ENCODE assay signal across 12 cellular contexts in genomic region chr3:112378989-112379692, GRCh38. TPM values are rescaled to one million over a fixed set of nuclear protein-coding genes. Genes with fewer than 3 reads are reported as not detected.
A peak's percentile ranks its signal among the peaks of the same experiment; 100 is the strongest.
DNase-seq lines count a peak whose midpoint lies in the region; FAIRE-seq and TF ChIP-seq lines count a peak whose summit lies in the region.
"Had no signal": no experiment of that assay in that cellular context is flagged by ENCODE, and none has a peak within 500 bp of the region (broad histone marks: within the 10 kb centered on the region; RNA-seq: fewer than 3 reads in every experiment).

No MANE protein-coding gene starts in this region.

- no peaks in the 10 kb centered on the region for H3K79me2 ChIP-seq in fibroblast of lung (ENCODE audit: control insufficient read depth, insufficient read depth, low read length)

- H2AFZ ChIP-seq in fibroblast of lung (ENCODE audit: low read length), result no peak overlapping the region

- no peak overlapping the region for H3K4me3 ChIP-seq in fibroblast of lung (replicated peaks in 1 of 4; ENCODE audit: control extremely low read depth in 1 of 4, insufficient read depth in 1 of 4, low read depth in 3 of 4, low read length in 4 of 4)
- H3K4me3 ChIP-seq in skin epidermis, result no peak overlapping the region
- no peak overlapping the region for H3K4me3 ChIP-seq in kidney (ENCODE audit: low read length in 2 of 2)
- H3K4me3 ChIP-seq: SK-N-MC, stomach had no signal

- in situ Hi-C loops in G401 (cut with HindIII; ENCODE audit: low sequenced_read_pairs) (no loop called here), GM13977 (cut with MboI; ENCODE audit: low pct_unique_long_range_greater_than_20kb, low sequenced_read_pairs, unreplicated experiment) (no loop called here)

- TF ChIP-seq CTCF in RWPE1 (conservative IDR thresholded peaks at IDR 0.05; ENCODE audit: low read depth), result no peak
- TF ChIP-seq CTCF in fibroblast of lung (conservative IDR thresholded peaks at IDR 0.05 in 1 of 2, IDR thresholded peaks at IDR 0.05 in 1 of 2; ENCODE audit: low read depth in 1 of 2, low read length in 2 of 2), result no peak
- no peak for TF ChIP-seq CTCF in GM13977 (IDR thresholded peaks at IDR 0.05; ENCODE audit: extremely low read depth, insufficient read depth, missing control alignments)
- TF ChIP-seq CTCF in kidney (IDR thresholded peaks at IDR 0.05; ENCODE audit: borderline replicate concordance, extremely low read depth, insufficient read depth), result no peak

- no peaks in the 10 kb centered on the region for H3K36me3 ChIP-seq in fibroblast of lung (ENCODE audit: control insufficient read depth, insufficient read depth, low read length)
- no peaks in the 10 kb centered on the region for H3K36me3 ChIP-seq in kidney (ENCODE audit: control insufficient read depth in 1 of 2, insufficient read depth in 2 of 2, low read length in 2 of 2)
- H3K36me3 ChIP-seq: stomach had no signal

- H3K27ac ChIP-seq in RWPE1 (peak overlapping the region; percentile 76), fibroblast of lung (ENCODE audit: insufficient read depth, low read length) (no peak overlapping the region), skin epidermis (peak overlapping the region in 15 of 21 experiments; percentile 33 to 76 (median 60)), kidney (ENCODE audit: low read depth in 2 of 2, low read length in 2 of 2) (no peak overlapping the region)
- H3K27ac ChIP-seq: SK-N-MC had no signal

- H3K27me3 ChIP-seq in fibroblast of lung (ENCODE audit: control insufficient read depth, insufficient read depth, low read length), result no peaks in the 10 kb centered on the region
- H3K27me3 ChIP-seq: stomach had no signal

- DNase-seq in H54 (ENCODE audit: insufficient read length, low spot score), result no peak
- peak; percentile 78 for DNase-seq in RWPE1 (ENCODE audit: low spot score)
- peak; percentile 85 to 97 for DNase-seq in fibroblast of lung (ENCODE audit: low read depth in 2 of 2)
- no peak for DNase-seq in G401 (ENCODE audit: low spot score)
- DNase-seq in OCI-M1 (lab: John Stamatoyannopoulos, UW), result no peak
- DNase-seq in GM13977 (ENCODE audit: low spot score), result no peak
- no peak for DNase-seq in kidney
- DNase-seq: left cardiac atrium, NCI-H1092, stomach had no signal

- H4K20me1 ChIP-seq in fibroblast of lung (ENCODE audit: control insufficient read depth, extremely low read depth, insufficient read depth, low read length), result no peaks in the 10 kb centered on the region

- POLR2A ChIA-PET in RWPE1 (lab: Yijun Ruan, JAX; ENCODE audit: low non-redundant PET), result no interaction called here

- CTCF ChIA-PET in RWPE1 (lab: Yijun Ruan, JAX), result interaction anchor here (0.9 kb wide), 1 partner anchor 13 kb away, joined by 3 read pairs; no protein-coding TSS in a partner anchor

- peak; percentile 53 for FAIRE-seq in H54 (lab: Jason Lieb, UNC)
- no peak for FAIRE-seq in kidney (lab: Jason Lieb, UNC)

- no peak overlapping the region for H3K9ac ChIP-seq in fibroblast of lung (ENCODE audit: insufficient read depth, low read length)
- H3K9ac ChIP-seq in kidney (ENCODE audit: low read length in 2 of 2), result no peak overlapping the region

- intact Hi-C loops in kidney (cut with DNase I), result no loop called here

- H3K9me3 ChIP-seq in fibroblast of lung (ENCODE audit: control insufficient read depth, insufficient read depth, low read depth, low read length), result no peaks in the 10 kb centered on the region
- H3K9me3 ChIP-seq in kidney (ENCODE audit: control insufficient read depth in 1 of 2, low read length in 2 of 2), result no peaks in the 10 kb centered on the region
- H3K9me3 ChIP-seq: stomach had no signal

- TF ChIP-seq POLR2A in H54 (IDR thresholded peaks at IDR 0.05; ENCODE audit: low read depth, low read length), result no peak

- no peak overlapping the region for H3K4me2 ChIP-seq in fibroblast of lung (ENCODE audit: extremely low read depth, insufficient read depth, low read length)

- H3K4me1 ChIP-seq in fibroblast of lung (ENCODE audit: control insufficient read depth, extremely low read depth, insufficient read depth, low read length) (no peaks in the 10 kb centered on the region), kidney (ENCODE audit: control insufficient read depth in 1 of 2, insufficient read depth in 1 of 2, low read depth in 1 of 2, low read length in 2 of 2) (peaks cover 5 to 13% of the 10 kb centered on the region in 2 donors)

RNA-seq across cellular contexts. Expression of gene CD200, which starts 46.2 kb away (rescaled TPM):
- total RNA-seq in fibroblast of lung (0.17 and 0.26 TPM in 2 replicates), kidney (16.8 TPM)
- polyA plus RNA-seq in fibroblast of lung (0.22 and 2.5 TPM in 2 replicates), kidney (ENCODE audit: insufficient read depth, low read depth, low replicate concordance) (8.5 TPM)
- polyA plus RNA-seq in fibroblast of lung (2012), result 0.36 and 0.91 TPM in 2 replicates
- not detected in 2 replicates for polyA minus RNA-seq in fibroblast of lung (ENCODE audit: low replicate concordance)
- total RNA-seq in G401 (2014; rRNA removed; shearing (Covaris generic)), result not detected in 2 replicates

Comparison
In these comparisons a context has a peak if more than half of its experiments do, and no peak if none do; other contexts are left out.
1. DNase-seq: peak in RWPE1 (single experiment) and fibroblast of lung (2 of 2); none in H54 (single experiment), G401 (single experiment), OCI-M1 (single experiment), GM13977 (single experiment) and kidney (single experiment).
2. H3K27ac ChIP-seq: peak in RWPE1 (single experiment) and skin epidermis (15 of 21); none in fibroblast of lung (single experiment) and kidney (0 of 2).
3. RNA of gene CD200, which starts 46.2 kb away (total RNA-seq): 16.8 TPM in kidney (single experiment); 0.17 to 0.26 TPM in fibroblast of lung and not detected in G401; every median in the first group is over 10 times any median in the second.